ENCODE assay signal across 1 cellular context in the genomic region with DNA sequence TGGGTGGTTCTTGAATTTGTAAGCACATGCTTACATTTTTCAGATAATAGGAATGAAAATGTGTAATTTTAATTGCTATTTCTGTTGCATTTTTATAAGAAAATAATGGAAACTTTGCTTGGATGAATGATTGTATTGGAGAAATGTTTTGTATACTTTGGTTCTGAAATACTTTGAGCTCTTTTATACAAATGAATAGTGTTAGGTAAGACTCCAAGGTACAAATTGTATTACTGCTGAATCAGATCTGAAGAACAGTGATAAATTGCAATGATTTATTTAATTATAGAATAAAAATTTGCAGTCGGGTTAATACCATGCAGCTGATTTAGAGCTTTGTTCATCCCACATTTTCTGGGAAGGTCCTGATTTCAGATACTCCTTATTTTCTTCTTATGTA.
TF ChIP-seq lines count a peak whose summit lies in the region.

No MANE protein-coding gene starts in this region.

TF ChIP-seq in HepG2, 621 proteins besides CTCF, POLR2A, EP300 and RAD21 (continued from another document):
- TF ChIP-seq, protein P1, sequence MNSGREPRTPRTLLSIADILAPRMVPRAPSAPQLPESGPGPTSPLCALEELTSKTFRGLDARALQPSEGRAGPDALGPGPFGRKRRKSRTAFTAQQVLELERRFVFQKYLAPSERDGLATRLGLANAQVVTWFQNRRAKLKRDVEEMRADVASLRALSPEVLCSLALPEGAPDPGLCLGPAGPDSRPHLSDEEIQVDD (CRISPR knock-in tag; IDR thresholded peaks at IDR 0.05; ENCODE audit: borderline replicate concordance) = no peak
- no peak for TF ChIP-seq ZBTB3 (CRISPR knock-in tag; IDR thresholded peaks at IDR 0.05; ENCODE audit: borderline replicate concordance, low read depth)
TF ChIP-seq in HepG2: peak in this region for 0.
